ENCODE assay signal across 8 cellular contexts in genomic region chr3:139319428-139320402, GRCh38. TPM values are rescaled to one million over a fixed set of nuclear protein-coding genes. Genes with fewer than 3 reads are reported as not detected.
DNase-seq lines count a peak whose midpoint lies in the region; ATAC-seq and TF ChIP-seq lines count a peak whose summit lies in the region.

No MANE protein-coding gene starts in this region.

- CTCF ChIA-PET in Panc1 (lab: Charles Lee): interaction anchor here (1.0 kb wide), 1 partner anchor 19 kb away, joined by 3 read pairs; no protein-coding TSS in a partner anchor

- no peak for TF ChIP-seq POLR2A in uterus (IDR thresholded peaks at IDR 0.05)

- H3K27ac ChIP-seq in C4-2B (no peak overlapping the region; the same call in 1 of the 2 replicates), Panc1 (ENCODE audit: low read length) (peak overlapping the region; percentile 49; the same call in 1 of the 2 replicates), foreskin keratinocyte (no peak overlapping the region), uterus (no peak overlapping the region)

- peaks cover 10% of the 10 kb centered on the region for H3K27me3 Mint-ChIP-seq in activated naive CD8-positive, alpha-beta T cell treated with anti-CD3 and anti-CD28 coated beads, Interleukin-2, amount 50 U/mL, for 24 hours

- H3K36me3 ChIP-seq in Panc1 (ENCODE audit: control insufficient read depth, insufficient read depth, low read length) (no peaks in the 10 kb centered on the region), uterus (no peaks in the 10 kb centered on the region)

- TF ChIP-seq CTCF in C4-2B (conservative IDR thresholded peaks at IDR 0.05) (peak; percentile 21; the same call in 1 of the 2 replicates), GM12875 (IDR thresholded peaks at IDR 0.05; ENCODE audit: borderline replicate concordance, insufficient read depth, low read depth, low read length) (peak; percentile 49; the same call in 1 of the 2 replicates), Panc1 (IDR thresholded peaks at IDR 0.05) (peak; percentile 58), foreskin keratinocyte (conservative IDR thresholded peaks at IDR 0.05) (peak; percentile 39), uterus (IDR thresholded peaks at IDR 0.05) (no peak)

- no peak for DNase-seq in Panc1 (ENCODE audit: low read depth, low spot score)
- DNase-seq in foreskin keratinocyte: no peak
- DNase-seq in activated naive CD8-positive, alpha-beta T cell treated with anti-CD3 and anti-CD28 coated beads, Interleukin-2, amount 50 U/mL, for 24 hours: no peak
- no peak for DNase-seq in effector CD8-positive, alpha-beta T cell (lab: John Stamatoyannopoulos, UW)
- DNase-seq in uterus: no peak
- DNase-seq in NCI-H2227 (lab: John Stamatoyannopoulos, UW; ENCODE audit: unreplicated experiment): no peak

- no peak overlapping the region for H3K4me3 Mint-ChIP-seq in activated naive CD8-positive, alpha-beta T cell treated with anti-CD3 and anti-CD28 coated beads, Interleukin-2, amount 50 U/mL, for 24 hours

- H3K9me3 Mint-ChIP-seq in activated naive CD8-positive, alpha-beta T cell treated with anti-CD3 and anti-CD28 coated beads, Interleukin-2, amount 50 U/mL, for 24 hours: no peaks in the 10 kb centered on the region

- H3K27me3 ChIP-seq in Panc1 (ENCODE audit: control insufficient read depth, insufficient read depth, low read length) (no peaks in the 10 kb centered on the region), foreskin keratinocyte (peaks cover 19% of the 10 kb centered on the region), uterus (no peaks in the 10 kb centered on the region)

- intact Hi-C loops in Panc1 (cut with micrococcal nuclease; ENCODE audit: unreplicated experiment) (no loop called here), uterus (cut with DNase I; ENCODE audit: low total_unique reads) (loop anchor here (10.0 kb wide), 2 partner anchors 215 to 375 kb away; partner anchors contain the start of genes FOXL2 and FOXL2NB)

- POLR2A ChIA-PET in Panc1 (lab: Charles Lee): interaction anchor here (1.7 kb wide), 1 partner anchor 9 kb away, joined by 4 read pairs; no protein-coding TSS in a partner anchor

- no peaks in the 10 kb centered on the region for H3K4me1 Mint-ChIP-seq in activated naive CD8-positive, alpha-beta T cell treated with anti-CD3 and anti-CD28 coated beads, Interleukin-2, amount 50 U/mL, for 24 hours

- no peak overlapping the region for H3K27ac Mint-ChIP-seq in activated naive CD8-positive, alpha-beta T cell treated with anti-CD3 and anti-CD28 coated beads, Interleukin-2, amount 50 U/mL, for 24 hours

- H3K4me3 ChIP-seq in GM12875 (ENCODE audit: low read depth, low read length): no peak overlapping the region
- no peak overlapping the region for H3K4me3 ChIP-seq in Panc1 (ENCODE audit: low read depth in 2 of 2, low read length in 2 of 2)
- no peak overlapping the region for H3K4me3 ChIP-seq in uterus

- no peaks in the 10 kb centered on the region for H3K36me3 Mint-ChIP-seq in activated naive CD8-positive, alpha-beta T cell treated with anti-CD3 and anti-CD28 coated beads, Interleukin-2, amount 50 U/mL, for 24 hours (ENCODE audit: low read depth)

- ATAC-seq in Panc1 (no peak), foreskin keratinocyte (no peak)
- no peak for ATAC-seq in activated naive CD8-positive, alpha-beta T cell treated with anti-CD3 and anti-CD28 coated beads, Interleukin-2, amount 50 U/mL, for 24 hours

- no TSS peak for BruUV-seq in Panc1 (replicated peaks; lab: Mats Ljungman, UMichigan)

- H3K4me1 ChIP-seq in Panc1 (ENCODE audit: control insufficient read depth, insufficient read depth, low read length) (peaks cover 5% of the 10 kb centered on the region; the same call in 1 of the 2 replicates), foreskin keratinocyte (no peaks in the 10 kb centered on the region), uterus (no peaks in the 10 kb centered on the region)

- H3K9me3 ChIP-seq in Panc1 (ENCODE audit: control insufficient read depth, insufficient read depth, low read depth, low read length) (no peaks in the 10 kb centered on the region), uterus (no peaks in the 10 kb centered on the region)

- in situ Hi-C loops in Panc1 (cut with HindIII; ENCODE audit: low pct_unique_long_range_greater_than_20kb, low sequenced_read_pairs): no loop called here

RNA-seq across cellular contexts. Expression of gene MRPS22, which starts 24.1 kb away (rescaled TPM):
- total RNA-seq in Panc1 (2021; ENCODE audit: unreplicated experiment) (61.9 TPM), foreskin keratinocyte (65.4 and 65.7 TPM in 2 replicates), uterus (100 to 1,000 TPM in 1 of 4 donors, 10 to 100 TPM in 3; 47.8 to 118 (median 76.5) TPM)
- polyA plus RNA-seq in Panc1 (2012; ENCODE audit: insufficient read length): 42.7 TPM
- 59.8 and 61.1 TPM in 2 replicates for polyA plus RNA-seq in foreskin keratinocyte

Comparison
In these comparisons a context has a peak if more than half of its experiments do, and no peak if none do; other contexts are left out.
1. CTCF ChIP-seq: peak in C4-2B (single experiment), GM12875 (single experiment), Panc1 (single experiment) and foreskin keratinocyte (single experiment); none in uterus (0 of 4).